In the genomic region with DNA sequence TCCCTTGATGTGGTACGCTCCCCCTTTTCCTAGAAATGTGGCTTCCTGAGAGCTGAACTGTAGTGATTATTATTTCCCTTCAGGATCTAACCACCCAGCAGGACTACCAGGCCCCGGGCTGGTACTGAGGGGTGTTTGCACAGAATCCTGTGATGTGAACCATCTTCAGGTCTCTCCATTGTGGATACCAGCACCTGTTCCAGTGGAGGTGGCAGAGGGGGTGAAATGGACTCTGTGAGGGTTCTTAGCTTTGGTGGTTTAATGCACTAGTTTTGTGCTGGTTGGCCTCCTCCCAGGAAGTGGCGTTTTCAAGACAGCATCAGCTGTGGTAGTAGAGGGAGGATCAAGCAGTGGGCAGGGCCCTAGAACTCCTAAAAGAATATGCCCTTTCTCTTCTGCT, we compare ENCODE assay signal across 1 cellular context.
TF ChIP-seq lines count a peak whose summit lies in the region.

No MANE protein-coding gene starts in this region.

TF ChIP-seq in H1, 55 proteins besides CTCF, POLR2A, EP300 and RAD21:
- TF ChIP-seq SIX5 (IDR thresholded peaks at IDR 0.05; ENCODE audit: low read depth, low read length) (no peak), RNF2 (IDR thresholded peaks at IDR 0.05; ENCODE audit: borderline replicate concordance, low read depth, low read length, missing control alignments, poor library complexity, severe bottlenecking) (no peak), CEBPB (IDR thresholded peaks at IDR 0.05; ENCODE audit: low read depth, low read length) (no peak)
- TF ChIP-seq, protein P1, sequence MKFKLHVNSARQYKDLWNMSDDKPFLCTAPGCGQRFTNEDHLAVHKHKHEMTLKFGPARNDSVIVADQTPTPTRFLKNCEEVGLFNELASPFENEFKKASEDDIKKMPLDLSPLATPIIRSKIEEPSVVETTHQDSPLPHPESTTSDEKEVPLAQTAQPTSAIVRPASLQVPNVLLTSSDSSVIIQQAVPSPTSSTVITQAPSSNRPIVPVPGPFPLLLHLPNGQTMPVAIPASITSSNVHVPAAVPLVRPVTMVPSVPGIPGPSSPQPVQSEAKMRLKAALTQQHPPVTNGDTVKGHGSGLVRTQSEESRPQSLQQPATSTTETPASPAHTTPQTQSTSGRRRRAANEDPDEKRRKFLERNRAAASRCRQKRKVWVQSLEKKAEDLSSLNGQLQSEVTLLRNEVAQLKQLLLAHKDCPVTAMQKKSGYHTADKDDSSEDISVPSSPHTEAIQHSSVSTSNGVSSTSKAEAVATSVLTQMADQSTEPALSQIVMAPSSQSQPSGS (IDR thresholded peaks at IDR 0.05; ENCODE audit: low read length), result no peak
